19 cellular contexts compared by ENCODE assay signal in genomic region chr22:45683248-45683647, GRCh38. TPM values are rescaled to one million over a fixed set of nuclear protein-coding genes. Genes with fewer than 3 reads are reported as not detected.
A peak's percentile ranks its signal among the peaks of the same experiment; 100 is the strongest.
DNase-seq lines count a peak whose midpoint lies in the region; ATAC-seq, FAIRE-seq and TF ChIP-seq lines count a peak whose summit lies in the region.
"Had no signal": no experiment of that assay in that cellular context is flagged by ENCODE, and none has a peak within 500 bp of the region (broad histone marks: within the 10 kb centered on the region; RNA-seq: fewer than 3 reads in every experiment).

No MANE protein-coding gene starts in this region.

- FAIRE-seq in GM19239 (lab: Jason Lieb, UNC): peak; percentile 91
- FAIRE-seq: pancreas had no signal

- no peak for DNase-seq in GM19239 (ENCODE audit: insufficient read length, low spot score)
- DNase-seq in NOMO-1 (lab: John Stamatoyannopoulos, UW; ENCODE audit: unreplicated experiment in 2 of 2): peak; percentile 12 to 60
- no peak for DNase-seq in activated B cell treated with CpG ODN at 0.5 μM for 24 hours
- DNase-seq in pons (ENCODE audit: low spot score): peak; percentile 29
- DNase-seq in activated T-helper 1 cell treated with anti-CD3 and anti-CD28 coated beads, Interleukin-12 subunit alpha, Interleukin-12 subunit beta, Interleukin-2, Interleukin-4 antibody, amounts not matched to agents 30 ng/mL and 10 ng/mL and 1 ng/mL, durations not matched to agents 14 hours and 24 hours and 36 hours (ENCODE audit: low spot score): no peak
- DNase-seq in immature natural killer cell: no peak
- DNase-seq: activated CD4-positive, CD25-positive, alpha-beta regulatory T cell treated with anti-CD3 and anti-CD28 coated beads, Interleukin-2, amount 50 U/mL, for 72 hours; activated gamma-delta T cell treated with Interleukin-2 at 50 U/mL for 16 hours; CD4-positive, CD25-positive, alpha-beta regulatory T cell; DMS79; effector memory CD8-positive, alpha-beta T cell; kidney glomerular epithelial cell; NCI-H2029; NCI-H524; pancreas; stimulated activated CD4-positive, alpha-beta T cell treated with anti-CD3 and anti-CD28 coated beads, Interleukin-4, amount 100 ng/mL, for 24 hours; stimulated activated CD8-positive, alpha-beta memory T cell treated with anti-CD3 and anti-CD28 coated beads, Interleukin-4, amount 100 ng/mL, for 48 hours had no signal

- CTCF ChIA-PET in activated B cell treated with CpG ODN at 0.5 μM for 24 hours (lab: Charles Lee): no interaction called here

- TF ChIP-seq POLR2A in GM18505 (IDR thresholded peaks at IDR 0.05; ENCODE audit: borderline replicate concordance, extremely low read depth, insufficient read depth, insufficient read length): no peak

- ATAC-seq in activated B cell treated with CpG ODN at 0.5 μM for 24 hours (ENCODE audit: low read depth): peak; percentile 78
- ATAC-seq in GM18505 (IDR thresholded peaks at IDR 0.05; ENCODE audit: unreplicated experiment): no peak
- ATAC-seq: effector memory CD8-positive, alpha-beta T cell; T-cell had no signal

- H3K36me3 Mint-ChIP-seq in activated B cell treated with CpG ODN at 0.5 μM for 24 hours (ENCODE audit: low read depth): peaks cover 2% of the 10 kb centered on the region
- H3K36me3 Mint-ChIP-seq in activated T-helper 1 cell treated with anti-CD3 and anti-CD28 coated beads, Interleukin-12 subunit alpha, Interleukin-12 subunit beta, Interleukin-2, Interleukin-4 antibody, amounts not matched to agents 30 ng/mL and 10 ng/mL and 1 ng/mL, durations not matched to agents 14 hours and 24 hours and 36 hours (ENCODE audit: low read depth): peaks cover 7% of the 10 kb centered on the region
- no peaks in the 10 kb centered on the region for H3K36me3 Mint-ChIP-seq in immature natural killer cell
- H3K36me3 Mint-ChIP-seq: CD4-positive, CD25-positive, alpha-beta regulatory T cell had no signal

- TF ChIP-seq CTCF in activated B cell treated with CpG ODN at 0.5 μM for 24 hours (IDR thresholded peaks at IDR 0.05): no peak

- H3K27ac Mint-ChIP-seq in activated B cell treated with CpG ODN at 0.5 μM for 24 hours (no peak overlapping the region), immature natural killer cell (no peak overlapping the region)
- no peak overlapping the region for H3K27ac Mint-ChIP-seq in activated T-helper 1 cell treated with anti-CD3 and anti-CD28 coated beads, Interleukin-12 subunit alpha, Interleukin-12 subunit beta, Interleukin-2, Interleukin-4 antibody, amounts not matched to agents 30 ng/mL and 10 ng/mL and 1 ng/mL, durations not matched to agents 14 hours and 24 hours and 36 hours
- H3K27ac Mint-ChIP-seq: CD4-positive, CD25-positive, alpha-beta regulatory T cell; effector memory CD8-positive, alpha-beta T cell; T-cell had no signal

- H3K9me3 Mint-ChIP-seq in activated B cell treated with CpG ODN at 0.5 μM for 24 hours: no peaks in the 10 kb centered on the region
- no peaks in the 10 kb centered on the region for H3K9me3 Mint-ChIP-seq in activated T-helper 1 cell treated with anti-CD3 and anti-CD28 coated beads, Interleukin-12 subunit alpha, Interleukin-12 subunit beta, Interleukin-2, Interleukin-4 antibody, amounts not matched to agents 30 ng/mL and 10 ng/mL and 1 ng/mL, durations not matched to agents 14 hours and 24 hours and 36 hours
- H3K9me3 Mint-ChIP-seq in immature natural killer cell: no peaks in the 10 kb centered on the region
- H3K9me3 Mint-ChIP-seq: CD4-positive, CD25-positive, alpha-beta regulatory T cell; effector memory CD8-positive, alpha-beta T cell; T-cell had no signal

- intact Hi-C loops in activated B cell treated with CpG ODN at 0.5 μM for 24 hours (cut with micrococcal nuclease): no loop called here
- intact Hi-C loops in activated T-helper 1 cell treated with anti-CD3 and anti-CD28 coated beads, Interleukin-12 subunit alpha, Interleukin-12 subunit beta, Interleukin-2, Interleukin-4 antibody, amounts not matched to agents 30 ng/mL and 10 ng/mL and 1 ng/mL, durations not matched to agents 14 hours and 24 hours and 36 hours (cut with micrococcal nuclease): no loop called here

- H3K27me3 Mint-ChIP-seq in activated B cell treated with CpG ODN at 0.5 μM for 24 hours (no peaks in the 10 kb centered on the region), immature natural killer cell (ENCODE audit: low read depth in 3 of 3) (no peaks in the 10 kb centered on the region)
- no peaks in the 10 kb centered on the region for H3K27me3 Mint-ChIP-seq in activated T-helper 1 cell treated with anti-CD3 and anti-CD28 coated beads, Interleukin-12 subunit alpha, Interleukin-12 subunit beta, Interleukin-2, Interleukin-4 antibody, amounts not matched to agents 30 ng/mL and 10 ng/mL and 1 ng/mL, durations not matched to agents 14 hours and 24 hours and 36 hours (ENCODE audit: insufficient read depth)
- H3K27me3 Mint-ChIP-seq: CD4-positive, CD25-positive, alpha-beta regulatory T cell; effector memory CD8-positive, alpha-beta T cell; T-cell had no signal

- no peak overlapping the region for H3K4me3 Mint-ChIP-seq in activated B cell treated with CpG ODN at 0.5 μM for 24 hours
- H3K4me3 Mint-ChIP-seq in activated T-helper 1 cell treated with anti-CD3 and anti-CD28 coated beads, Interleukin-12 subunit alpha, Interleukin-12 subunit beta, Interleukin-2, Interleukin-4 antibody, amounts not matched to agents 30 ng/mL and 10 ng/mL and 1 ng/mL, durations not matched to agents 14 hours and 24 hours and 36 hours: no peak overlapping the region
- H3K4me3 Mint-ChIP-seq in immature natural killer cell: no peak overlapping the region
- H3K4me3 Mint-ChIP-seq: CD4-positive, CD25-positive, alpha-beta regulatory T cell; effector memory CD8-positive, alpha-beta T cell; T-cell had no signal

- POLR2A ChIA-PET in activated B cell treated with CpG ODN at 0.5 μM for 24 hours (lab: Charles Lee): interaction anchor here (1.0 to 1.3 kb wide), 2 partner anchors 10 to 11 kb away, joined by 3 to 4 read pairs; partner anchors contain the start of gene ATXN10

- peaks cover 27% of the 10 kb centered on the region for H3K4me1 Mint-ChIP-seq in activated B cell treated with CpG ODN at 0.5 μM for 24 hours
- H3K4me1 Mint-ChIP-seq in activated T-helper 1 cell treated with anti-CD3 and anti-CD28 coated beads, Interleukin-12 subunit alpha, Interleukin-12 subunit beta, Interleukin-2, Interleukin-4 antibody, amounts not matched to agents 30 ng/mL and 10 ng/mL and 1 ng/mL, durations not matched to agents 14 hours and 24 hours and 36 hours (ENCODE audit: low read depth): peaks cover 10% of the 10 kb centered on the region
- peaks cover 4 to 17% of the 10 kb centered on the region in 2 donors for H3K4me1 Mint-ChIP-seq in immature natural killer cell

RNA-seq across cellular contexts. Expression of gene ATXN10, which starts 11.6 kb away (rescaled TPM):
- total RNA-seq in activated B cell treated with CpG ODN at 0.5 μM for 24 hours: 99.7 and 110 TPM in 2 replicates
- total RNA-seq in activated T-helper 1 cell treated with anti-CD3 and anti-CD28 coated beads, Interleukin-12 subunit alpha, Interleukin-12 subunit beta, Interleukin-2, Interleukin-4 antibody, amounts not matched to agents 30 ng/mL and 10 ng/mL and 1 ng/mL, durations not matched to agents 14 hours and 24 hours and 36 hours: 110 and 119 TPM in 2 replicates
- 100 to 1,000 TPM in 2 of 3 donors, 10 to 100 TPM in 1; 97.7 to 113 (median 112) TPM for polyA plus RNA-seq in immature natural killer cell

Comparison
In these comparisons a context has a peak if more than half of its experiments do, and no peak if none do; other contexts are left out.
1. DNase-seq: peak in NOMO-1 (2 of 2) and pons (single experiment); none in GM19239 (single experiment), activated B cell treated with CpG ODN at 0.5 μM for 24 hours (single experiment), activated T-helper 1 cell treated with anti-CD3 and anti-CD28 coated beads, Interleukin-12 subunit alpha, Interleukin-12 subunit beta, Interleukin-2, Interleukin-4 antibody, amounts not matched to agents 30 ng/mL and 10 ng/mL and 1 ng/mL, durations not matched to agents 14 hours and 24 hours and 36 hours (single experiment) and immature natural killer cell (0 of 3).